Comparison of ENCODE assay signal across 9 cellular contexts in the genomic region with DNA sequence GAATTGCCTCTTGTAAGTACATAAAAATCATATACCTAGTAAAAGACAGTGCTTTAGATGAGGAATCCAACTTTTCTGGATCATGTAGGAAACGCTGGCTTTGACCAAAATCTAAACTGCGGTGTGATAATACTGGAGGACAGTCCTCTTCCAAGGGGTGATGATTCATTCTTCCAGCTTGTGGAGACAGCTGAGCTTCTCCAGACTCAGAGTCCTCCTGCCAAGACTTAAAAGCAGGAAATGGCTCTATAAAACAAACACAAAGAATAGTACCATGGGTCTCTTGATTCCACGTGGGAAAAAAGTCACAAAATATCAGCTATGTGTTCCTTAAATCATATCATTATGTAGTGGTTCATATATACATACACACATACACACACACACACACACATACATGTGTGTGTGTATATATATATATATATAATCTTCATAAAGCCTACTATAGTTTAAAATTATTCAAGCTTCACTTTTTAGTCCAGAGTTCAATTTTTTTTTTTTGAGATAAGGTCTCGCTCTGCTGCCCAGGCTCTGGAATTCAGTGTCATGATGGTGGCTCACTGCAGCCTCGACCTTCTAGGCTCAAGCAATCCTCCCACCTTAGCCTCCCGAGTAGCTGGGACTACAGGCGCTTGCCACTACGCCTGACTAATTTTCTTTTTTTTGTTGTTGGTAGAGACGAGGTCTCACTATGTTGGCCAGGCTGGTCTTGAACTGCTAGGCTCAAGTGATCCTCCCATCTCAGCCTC.
DNase-seq lines count a peak whose midpoint lies in the region; ATAC-seq and TF ChIP-seq lines count a peak whose summit lies in the region.
"Had no signal": no experiment of that assay in that cellular context is flagged by ENCODE, and none has a peak within 500 bp of the region (broad histone marks: within the 10 kb centered on the region; RNA-seq: fewer than 3 reads in every experiment).

No MANE protein-coding gene starts in this region.

- H3K36me3 Mint-ChIP-seq in activated naive CD4-positive, alpha-beta T cell treated with anti-CD3 and anti-CD28 coated beads for 36 hours (ENCODE audit: low read depth): peaks cover 25% of the 10 kb centered on the region
- H3K36me3 Mint-ChIP-seq in activated CD4-positive, alpha-beta T cell treated with anti-CD3 and anti-CD28 coated beads, Interleukin-2, amount 10 ng/mL, durations not matched to agents 7 days and 5 days (ENCODE audit: low read depth): peaks cover 44% of the 10 kb centered on the region

- WGBS in SK-N-SH (ENCODE audit: low lambda C conversion rate): 43% methylated on average over 9 of the region's 9 CpGs
- WGBS in prostate gland: 66% methylated on average over 9 of the region's 9 CpGs

- DNase-seq in Caki2 (ENCODE audit: low read depth): peak; percentile 63
- peak; percentile 14 for DNase-seq in SK-N-SH
- DNase-seq in fibroblast of the conjunctiva (ENCODE audit: low read depth): peak; percentile 60
- peak; percentile 9 for DNase-seq in prostate gland (ENCODE audit: low spot score)
- no peak for DNase-seq in activated naive CD4-positive, alpha-beta T cell treated with anti-CD3 and anti-CD28 coated beads for 36 hours
- DNase-seq in activated CD4-positive, alpha-beta T cell treated with anti-CD3 and anti-CD28 coated beads, Interleukin-2, amount 10 ng/mL, durations not matched to agents 7 days and 5 days: no peak
- DNase-seq: activated CD8-positive, alpha-beta T cell treated with anti-CD3 and anti-CD28 coated beads for 36 hours had no signal

- H3K27ac ChIP-seq in SK-N-SH (ENCODE audit: low read depth in 2 of 2, low read length in 1 of 2) (peak overlapping the region; percentile 84 to 94), prostate gland (peak overlapping the region in 1 of 2 donors; percentile 32)

- CTCF ChIA-PET in SK-N-SH (lab: Yijun Ruan, JAX): interaction anchor here (0.8 to 1.2 kb wide), 5 partner anchors 11 to 294 kb away, joined by 3 read pairs; no protein-coding TSS in a partner anchor
- CTCF ChIA-PET in activated naive CD4-positive, alpha-beta T cell treated with anti-CD3 and anti-CD28 coated beads for 36 hours (lab: Charles Lee): interaction anchor here (0.7 to 1.1 kb wide), 4 partner anchors 8 to 175 kb away, joined by 3 read pairs; no protein-coding TSS in a partner anchor
- CTCF ChIA-PET in activated CD4-positive, alpha-beta T cell treated with anti-CD3 and anti-CD28 coated beads, Interleukin-2, amount 10 ng/mL, durations not matched to agents 7 days and 5 days (lab: Charles Lee): interaction anchor here (0.9 to 2.2 kb wide), 4 partner anchors 9 to 398 kb away, joined by 4 to 8 read pairs (median 5); no protein-coding TSS in a partner anchor

- H3K4me2 ChIP-seq in SK-N-SH: peak overlapping the region; percentile 57

- H3K9me3 ChIP-seq in SK-N-SH (no peaks in the 10 kb centered on the region), prostate gland (no peaks in the 10 kb centered on the region)

- no peak for TF ChIP-seq RAD21 in SK-N-SH (IDR thresholded peaks at IDR 0.05; ENCODE audit: low read length)

- H3K9me3 Mint-ChIP-seq in activated naive CD4-positive, alpha-beta T cell treated with anti-CD3 and anti-CD28 coated beads for 36 hours: no peaks in the 10 kb centered on the region
- H3K9me3 Mint-ChIP-seq in activated CD4-positive, alpha-beta T cell treated with anti-CD3 and anti-CD28 coated beads, Interleukin-2, amount 10 ng/mL, durations not matched to agents 7 days and 5 days: no peaks in the 10 kb centered on the region
- H3K9me3 Mint-ChIP-seq: activated CD8-positive, alpha-beta T cell treated with anti-CD3 and anti-CD28 coated beads for 36 hours had no signal

- peak overlapping the region; percentile 54; the same call in 1 of the 2 replicates for H3K9ac ChIP-seq in SK-N-SH

- H3K27me3 Mint-ChIP-seq in activated naive CD4-positive, alpha-beta T cell treated with anti-CD3 and anti-CD28 coated beads for 36 hours (ENCODE audit: low read depth): no peaks in the 10 kb centered on the region
- no peaks in the 10 kb centered on the region for H3K27me3 Mint-ChIP-seq in activated CD4-positive, alpha-beta T cell treated with anti-CD3 and anti-CD28 coated beads, Interleukin-2, amount 10 ng/mL, durations not matched to agents 7 days and 5 days
- H3K27me3 Mint-ChIP-seq: activated CD8-positive, alpha-beta T cell treated with anti-CD3 and anti-CD28 coated beads for 36 hours had no signal

- peak overlapping the region in 1 of 2 experiments; percentile 36; a peak in 2 of 4 replicates for H3K4me3 ChIP-seq in SK-N-SH (ENCODE audit: low read depth in 2 of 2, low read length in 1 of 2)
- no peak overlapping the region for H3K4me3 ChIP-seq in prostate gland

- in situ Hi-C loops in Caki2 (cut with HindIII; ENCODE audit: low pct_unique_long_range_greater_than_20kb, low sequenced_read_pairs): no loop called here

- intact Hi-C loops in prostate gland (cut with DNase I): no loop called here
- intact Hi-C loops in activated naive CD4-positive, alpha-beta T cell treated with anti-CD3 and anti-CD28 coated beads for 36 hours (cut with micrococcal nuclease): no loop called here

- no peaks in the 10 kb centered on the region for H3K9me2 ChIP-seq in SK-N-SH

- no peaks in the 10 kb centered on the region for H3K4me1 Mint-ChIP-seq in activated naive CD4-positive, alpha-beta T cell treated with anti-CD3 and anti-CD28 coated beads for 36 hours (ENCODE audit: low read depth)
- peaks cover 3% of the 10 kb centered on the region for H3K4me1 Mint-ChIP-seq in activated CD4-positive, alpha-beta T cell treated with anti-CD3 and anti-CD28 coated beads, Interleukin-2, amount 10 ng/mL, durations not matched to agents 7 days and 5 days

- H2AFZ ChIP-seq in SK-N-SH (ENCODE audit: low read depth): no peak overlapping the region

- no peak overlapping the region for H3K27ac Mint-ChIP-seq in activated naive CD4-positive, alpha-beta T cell treated with anti-CD3 and anti-CD28 coated beads for 36 hours
- no peak overlapping the region for H3K27ac Mint-ChIP-seq in activated CD4-positive, alpha-beta T cell treated with anti-CD3 and anti-CD28 coated beads, Interleukin-2, amount 10 ng/mL, durations not matched to agents 7 days and 5 days
- H3K27ac Mint-ChIP-seq: activated CD8-positive, alpha-beta T cell treated with anti-CD3 and anti-CD28 coated beads for 36 hours had no signal

- H3K4me1 ChIP-seq in SK-N-SH (ENCODE audit: control insufficient read depth in 1 of 2, insufficient read depth in 2 of 2, low read depth in 1 of 2, low read length in 1 of 2): peaks cover 9 to 23% of the 10 kb centered on the region in 2 experiments
- H3K4me1 ChIP-seq in prostate gland (replicated peaks): no peaks in the 10 kb centered on the region

- no peak for TF ChIP-seq POLR2A in prostate gland (IDR thresholded peaks at IDR 0.05)

- POLR2A ChIA-PET in SK-N-SH (lab: Yijun Ruan, JAX): no interaction called here
- POLR2A ChIA-PET in activated CD4-positive, alpha-beta T cell treated with anti-CD3 and anti-CD28 coated beads, Interleukin-2, amount 10 ng/mL, durations not matched to agents 7 days and 5 days (lab: Charles Lee): interaction anchor here (0.6 kb wide), 1 partner anchor 142 kb away, joined by 6 read pairs; no protein-coding TSS in a partner anchor

- H3K27me3 ChIP-seq in SK-N-SH (ENCODE audit: insufficient read depth) (no peaks in the 10 kb centered on the region), prostate gland (replicated peaks; ENCODE audit: insufficient read depth) (no peaks in the 10 kb centered on the region)

- TF ChIP-seq CTCF in SK-N-SH (IDR thresholded peaks at IDR 0.05) (no peak), prostate gland (IDR thresholded peaks at IDR 0.05) (no peak)

- ATAC-seq in GM19452 (IDR thresholded peaks at IDR 0.05; ENCODE audit: unreplicated experiment) (no peak), GM21576 (IDR thresholded peaks at IDR 0.05; ENCODE audit: unreplicated experiment) (no peak)
- ATAC-seq: activated CD8-positive, alpha-beta T cell treated with anti-CD3 and anti-CD28 coated beads for 36 hours had no signal

- no peak overlapping the region for H3K4me3 Mint-ChIP-seq in activated naive CD4-positive, alpha-beta T cell treated with anti-CD3 and anti-CD28 coated beads for 36 hours
- H3K4me3 Mint-ChIP-seq in activated CD4-positive, alpha-beta T cell treated with anti-CD3 and anti-CD28 coated beads, Interleukin-2, amount 10 ng/mL, durations not matched to agents 7 days and 5 days: no peak overlapping the region
- H3K4me3 Mint-ChIP-seq: activated CD8-positive, alpha-beta T cell treated with anti-CD3 and anti-CD28 coated beads for 36 hours had no signal

- peaks cover 49% of the 10 kb centered on the region for H3F3A ChIP-seq in SK-N-SH (replicated peaks; ENCODE audit: insufficient read depth)

- H3K36me3 ChIP-seq in SK-N-SH (replicated peaks in 1 of 2; ENCODE audit: control insufficient read depth in 1 of 2, insufficient read depth in 2 of 2, low read length in 1 of 2): peaks cover 24 to 46% of the 10 kb centered on the region in 2 experiments
- H3K36me3 ChIP-seq in prostate gland: no peaks in the 10 kb centered on the region

- H3K79me2 ChIP-seq in SK-N-SH (ENCODE audit: insufficient read depth): peaks cover 28% of the 10 kb centered on the region; the same call in 1 of the 2 replicates

- peak; percentile 78 to 92 for TF ChIP-seq EP300 in SK-N-SH (IDR thresholded peaks at IDR 0.05; ENCODE audit: borderline replicate concordance in 1 of 2, low read depth in 1 of 2, low read length in 1 of 2)

- H4K20me1 ChIP-seq in SK-N-SH (ENCODE audit: insufficient read depth): no peaks in the 10 kb centered on the region

TF ChIP-seq in SK-N-SH, 30 proteins besides CTCF, POLR2A, EP300 and RAD21 (continues in another document):
- TF ChIP-seq, protein P1, sequence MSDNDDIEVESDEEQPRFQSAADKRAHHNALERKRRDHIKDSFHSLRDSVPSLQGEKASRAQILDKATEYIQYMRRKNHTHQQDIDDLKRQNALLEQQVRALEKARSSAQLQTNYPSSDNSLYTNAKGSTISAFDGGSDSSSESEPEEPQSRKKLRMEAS (IDR thresholded peaks at IDR 0.05; ENCODE audit: low read depth): peak; percentile 81
- TF ChIP-seq ELF1 (IDR thresholded peaks at IDR 0.05): peak; percentile 71
- TF ChIP-seq, protein P2, sequence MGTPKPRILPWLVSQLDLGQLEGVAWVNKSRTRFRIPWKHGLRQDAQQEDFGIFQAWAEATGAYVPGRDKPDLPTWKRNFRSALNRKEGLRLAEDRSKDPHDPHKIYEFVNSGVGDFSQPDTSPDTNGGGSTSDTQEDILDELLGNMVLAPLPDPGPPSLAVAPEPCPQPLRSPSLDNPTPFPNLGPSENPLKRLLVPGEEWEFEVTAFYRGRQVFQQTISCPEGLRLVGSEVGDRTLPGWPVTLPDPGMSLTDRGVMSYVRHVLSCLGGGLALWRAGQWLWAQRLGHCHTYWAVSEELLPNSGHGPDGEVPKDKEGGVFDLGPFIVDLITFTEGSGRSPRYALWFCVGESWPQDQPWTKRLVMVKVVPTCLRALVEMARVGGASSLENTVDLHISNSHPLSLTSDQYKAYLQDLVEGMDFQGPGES (IDR thresholded peaks at IDR 0.05; ENCODE audit: low read depth, low read length): no peak
- TF ChIP-seq RCOR1 (IDR thresholded peaks at IDR 0.05; ENCODE audit: low read length): no peak
- peak; percentile 98 for TF ChIP-seq FOSL2 (IDR thresholded peaks at IDR 0.05; ENCODE audit: borderline replicate concordance, low read depth)

Comparison
In these comparisons a context has a peak if more than half of its experiments do, and no peak if none do; other contexts are left out.
1. DNase-seq: peak in Caki2 (single experiment), SK-N-SH (single experiment), fibroblast of the conjunctiva (single experiment) and prostate gland (single experiment); none in activated naive CD4-positive, alpha-beta T cell treated with anti-CD3 and anti-CD28 coated beads for 36 hours (single experiment) and activated CD4-positive, alpha-beta T cell treated with anti-CD3 and anti-CD28 coated beads, Interleukin-2, amount 10 ng/mL, durations not matched to agents 7 days and 5 days (single experiment).